8 cellular contexts compared by ENCODE assay signal in genomic region chr12:14774074-14774943, GRCh38. TPM values are rescaled to one million over a fixed set of nuclear protein-coding genes. Genes with fewer than 3 reads are reported as not detected.
DNase-seq lines count a peak whose midpoint lies in the region; ATAC-seq lines count a peak whose summit lies in the region.

No MANE protein-coding gene starts in this region.

- no peak overlapping the region for H4K8ac ChIP-seq in neuronal stem cell (ENCODE audit: low read depth, low read length)

- no peak overlapping the region for H4K91ac ChIP-seq in neuronal stem cell (ENCODE audit: low read depth, low read length, poor library complexity)

- H2BK12ac ChIP-seq in neuronal stem cell (ENCODE audit: low read length): no peak overlapping the region

- peaks cover 0 to 8% of the 10 kb centered on the region in 2 donors for H3K9me3 ChIP-seq in neuronal stem cell (replicated peaks in 1 of 2; ENCODE audit: control insufficient read depth in 2 of 2, insufficient read depth in 1 of 2, low read depth in 1 of 2, low read length in 2 of 2)

- H3K4me1 ChIP-seq in neuronal stem cell (ENCODE audit: control insufficient read depth in 2 of 2, insufficient read depth in 1 of 2, low read depth in 1 of 2, low read length in 2 of 2): peaks cover under 1 to 5% of the 10 kb centered on the region in 2 donors

- ATAC-seq in GM19043 (IDR thresholded peaks at IDR 0.05; ENCODE audit: low read depth, unreplicated experiment) (peak; percentile 52), HG03354 (IDR thresholded peaks at IDR 0.05; ENCODE audit: poor library complexity, severe bottlenecking, unreplicated experiment) (peak; percentile 64)

- H3K4me1 Mint-ChIP-seq in activated naive CD4-positive, alpha-beta T cell treated with anti-CD3 and anti-CD28 coated beads, Interleukin-2, amount 10 ng/mL, durations not matched to agents 7 days and 5 days: peaks cover 52% of the 10 kb centered on the region

- peak overlapping the region; percentile 97 for H3K4me3 Mint-ChIP-seq in activated naive CD4-positive, alpha-beta T cell treated with anti-CD3 and anti-CD28 coated beads, Interleukin-2, amount 10 ng/mL, durations not matched to agents 7 days and 5 days

- H3K14ac ChIP-seq in neuronal stem cell (ENCODE audit: low read length): peak overlapping the region; percentile 43

- peak overlapping the region; percentile 74 for H3K4me2 ChIP-seq in neuronal stem cell (ENCODE audit: insufficient read depth, low read length, poor library complexity, severe bottlenecking)

- H2AK5ac ChIP-seq in neuronal stem cell (ENCODE audit: low read depth, low read length): peak overlapping the region; percentile 18

- no CpG with 5 or more reads among the region's 69 CpGs for WGBS in neuronal stem cell (ENCODE audit: extremely low coverage in 2 of 2, insufficient read length in 2 of 2, insufficient replicate concordance in 1 of 2), 2 donors

- peak; percentile 95 for DNase-seq in AG08395 (ENCODE audit: low spot score)
- peak; percentile 98 for DNase-seq in SIG-M5 treated with dmso at 0.1 percent for 504 hours (lab: John Stamatoyannopoulos, UW; ENCODE audit: unreplicated experiment)
- peak; percentile 96 for DNase-seq in activated naive CD4-positive, alpha-beta T cell treated with anti-CD3 and anti-CD28 coated beads, Interleukin-2, amount 10 ng/mL, durations not matched to agents 7 days and 5 days
- DNase-seq in germinal center (ENCODE audit: low spot score): peak; percentile 93
- DNase-seq in neuronal stem cell (ENCODE audit: low spot score): peak; percentile 87
- peak; percentile 97 for DNase-seq in stromal cell of bone marrow (ENCODE audit: low read depth)

- no peak overlapping the region for H2BK5ac ChIP-seq in neuronal stem cell (ENCODE audit: low read length)

- peaks cover 0 to 9% (median 0%) of the 10 kb centered on the region in 3 experiments for H3K27me3 ChIP-seq in neuronal stem cell (ENCODE audit: control insufficient read depth in 3 of 3, insufficient read depth in 3 of 3, low read depth in 1 of 3, low read length in 3 of 3)

- peaks cover 13% of the 10 kb centered on the region for H3K27me3 Mint-ChIP-seq in activated naive CD4-positive, alpha-beta T cell treated with anti-CD3 and anti-CD28 coated beads, Interleukin-2, amount 10 ng/mL, durations not matched to agents 7 days and 5 days

- peaks cover 5% of the 10 kb centered on the region for H3K79me1 ChIP-seq in neuronal stem cell (ENCODE audit: low read depth, low read length)

- H3K27ac ChIP-seq in neuronal stem cell (replicated peaks; ENCODE audit: low read length): peak overlapping the region; percentile 43

- no peak overlapping the region for H3K4ac ChIP-seq in neuronal stem cell (ENCODE audit: low read length)

- H3K9me3 Mint-ChIP-seq in activated naive CD4-positive, alpha-beta T cell treated with anti-CD3 and anti-CD28 coated beads, Interleukin-2, amount 10 ng/mL, durations not matched to agents 7 days and 5 days: no peaks in the 10 kb centered on the region

- H3K4me3 ChIP-seq in neuronal stem cell (ENCODE audit: low read length in 2 of 2): peak overlapping the region; percentile 66 to 93

- peak overlapping the region; percentile 91 for H3K9ac ChIP-seq in neuronal stem cell (ENCODE audit: low read depth, low read length, poor library complexity)

- H2BK120ac ChIP-seq in neuronal stem cell (ENCODE audit: low read depth, low read length): no peak overlapping the region

- H2AFZ ChIP-seq in neuronal stem cell (ENCODE audit: low read length): peak overlapping the region; percentile 89

- H2BK15ac ChIP-seq in neuronal stem cell (ENCODE audit: low read length): peak overlapping the region; percentile 62

- H3K23ac ChIP-seq in neuronal stem cell (ENCODE audit: low read depth, low read length, poor library complexity): peak overlapping the region; percentile 90

- CTCF ChIA-PET in activated naive CD4-positive, alpha-beta T cell treated with anti-CD3 and anti-CD28 coated beads, Interleukin-2, amount 10 ng/mL, durations not matched to agents 7 days and 5 days (lab: Charles Lee): interaction anchor here (0.9 to 2.1 kb wide), 2 partner anchors 50 to 221 kb away, joined by 3 to 8 read pairs; no protein-coding TSS in a partner anchor

- H3K36me3 Mint-ChIP-seq in activated naive CD4-positive, alpha-beta T cell treated with anti-CD3 and anti-CD28 coated beads, Interleukin-2, amount 10 ng/mL, durations not matched to agents 7 days and 5 days: peaks cover 31% of the 10 kb centered on the region

- H3K36me3 ChIP-seq in neuronal stem cell (replicated peaks in 1 of 2; ENCODE audit: control insufficient read depth in 2 of 2, insufficient read depth in 2 of 2, low read length in 2 of 2): no peaks in the 10 kb centered on the region

- H3K18ac ChIP-seq in neuronal stem cell (ENCODE audit: low read length): peak overlapping the region; percentile 99

- peak overlapping the region; percentile 93 for H3K27ac Mint-ChIP-seq in activated naive CD4-positive, alpha-beta T cell treated with anti-CD3 and anti-CD28 coated beads, Interleukin-2, amount 10 ng/mL, durations not matched to agents 7 days and 5 days

RNA-seq across cellular contexts. Expression of gene WBP11, which starts 29.0 kb away (rescaled TPM):
- polyA plus RNA-seq in neuronal stem cell (2013, experiment 1 of 2): 108 TPM
- polyA plus RNA-seq in neuronal stem cell (2013, experiment 2 of 2): 110 TPM

RNA-seq across cellular contexts. Expression of gene C12orf60, which starts 29.2 kb away (rescaled TPM):
- polyA plus RNA-seq in neuronal stem cell (2013, experiment 1 of 2): 7.3 TPM
- polyA plus RNA-seq in neuronal stem cell (2013, experiment 2 of 2): 6.9 TPM

RNA-seq across cellular contexts. Expression of gene SMCO3, which starts 39.7 kb away (rescaled TPM):
- not detected for polyA plus RNA-seq in neuronal stem cell (2013, experiment 1 of 2)
- polyA plus RNA-seq in neuronal stem cell (2013, experiment 2 of 2): not detected

Comparison
In these comparisons a context has a peak if more than half of its experiments do, and no peak if none do; other contexts are left out.
1. Peak in every context shown above with its lines: DNase-seq, ATAC-seq, H3K4me3 ChIP-seq and H3K27ac ChIP-seq.